Comparison of ENCODE assay signal across 13 cellular contexts in the genomic region with DNA sequence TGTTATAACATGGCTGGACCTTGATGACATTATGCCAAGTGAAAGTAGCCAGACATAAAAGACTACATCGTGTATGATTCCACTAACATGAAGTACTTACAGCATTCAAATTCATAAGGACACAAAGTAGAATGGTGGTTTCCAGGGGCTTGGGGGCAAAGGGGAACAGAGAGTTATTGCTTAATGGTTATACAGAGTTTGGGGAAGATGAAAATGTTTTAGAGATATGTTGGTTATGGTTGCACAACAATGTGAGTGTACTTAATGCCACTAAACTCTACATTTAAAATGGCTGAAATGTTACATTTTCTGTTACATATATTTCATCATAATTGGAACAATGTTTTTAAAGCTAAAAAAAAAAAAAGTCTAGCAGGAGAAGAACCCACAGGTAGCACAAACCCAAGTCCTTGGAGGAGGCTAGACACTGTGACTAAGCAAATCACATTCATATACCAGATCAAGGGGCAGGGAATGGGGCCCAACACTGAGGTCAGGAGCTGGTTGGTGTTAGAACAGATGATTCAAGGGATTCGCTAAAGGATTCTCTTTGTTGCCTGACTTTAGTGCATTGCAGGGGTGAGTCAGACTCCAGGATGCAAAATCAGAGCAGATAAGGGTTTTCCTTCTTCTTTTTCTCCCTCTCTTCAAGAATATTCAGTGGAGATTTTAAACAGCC. TPM values are rescaled to one million over a fixed set of nuclear protein-coding genes. Genes with fewer than 3 reads are reported as not detected.
A peak's percentile ranks its signal among the peaks of the same experiment; 100 is the strongest.
DNase-seq lines count a peak whose midpoint lies in the region; ATAC-seq and TF ChIP-seq lines count a peak whose summit lies in the region.
"Had no signal": no experiment of that assay in that cellular context is flagged by ENCODE, and none has a peak within 500 bp of the region (broad histone marks: within the 10 kb centered on the region; RNA-seq: fewer than 3 reads in every experiment).

No MANE protein-coding gene starts in this region.

- no peak for DNase-seq in CD8-positive, alpha-beta T cell
- DNase-seq in NB4 (ENCODE audit: low read depth) (peak; percentile 94), body of pancreas (peak in 1 of 4 donors; percentile 17), lower lobe of right lung (no peak), SK-N-SH (no peak)
- DNase-seq in activated effector memory CD4-positive, alpha-beta T cell treated with Interleukin-2 at 50 U/mL for 16 hours, result no peak
- DNase-seq in activated CD8-positive, alpha-beta memory T cell treated with anti-CD3 and anti-CD28 coated beads, Interleukin-2, amount 10 ng/mL, durations not matched to agents 7 days and 5 days, result no peak
- no peak for DNase-seq in central memory CD4-positive, alpha-beta T cell
- DNase-seq: BE2C, hippocampal formation, substantia nigra had no signal

- H3K4me3 ChIP-seq in CD8-positive, alpha-beta T cell (ENCODE audit: low read depth, low read length), result no peak overlapping the region
- H3K4me3 ChIP-seq in NB4 (ENCODE audit: low read depth, low read length) (no peak overlapping the region), body of pancreas (no peak overlapping the region), lower lobe of right lung (no peak overlapping the region), SK-N-SH (ENCODE audit: low read depth in 2 of 2, low read length in 1 of 2) (no peak overlapping the region)

- no peak for TF ChIP-seq EP300 in SK-N-SH (IDR thresholded peaks at IDR 0.05; ENCODE audit: borderline replicate concordance in 1 of 2, low read depth in 1 of 2, low read length in 1 of 2)

- ATAC-seq in CD8-positive, alpha-beta T cell, result no peak
- ATAC-seq in body of pancreas (no peak), lower lobe of right lung (peak; percentile 31 to 57)
- ATAC-seq in activated CD8-positive, alpha-beta memory T cell treated with anti-CD3 and anti-CD28 coated beads, Interleukin-2, amount 10 ng/mL, durations not matched to agents 7 days and 5 days, result no peak

- intact Hi-C loops in CD8-positive, alpha-beta T cell (cut with DNase I, micrococcal nuclease), result no loop called here
- intact Hi-C loops in body of pancreas (cut with DNase I), result no loop called here
- intact Hi-C loops in lower lobe of right lung (cut with DNase I), result no loop called here

- H3K27me3 Mint-ChIP-seq in CD8-positive, alpha-beta T cell (ENCODE audit: low read depth), result no peaks in the 10 kb centered on the region
- H3K27me3 Mint-ChIP-seq in activated CD8-positive, alpha-beta memory T cell treated with anti-CD3 and anti-CD28 coated beads, Interleukin-2, amount 10 ng/mL, durations not matched to agents 7 days and 5 days, result peaks cover 10% of the 10 kb centered on the region

- no peaks in the 10 kb centered on the region for H3K27me3 ChIP-seq in CD8-positive, alpha-beta T cell (ENCODE audit: insufficient read depth, low read length)
- H3K27me3 ChIP-seq in body of pancreas (no peaks in the 10 kb centered on the region), lower lobe of right lung (ENCODE audit: low read depth) (no peaks in the 10 kb centered on the region), SK-N-SH (ENCODE audit: insufficient read depth) (no peaks in the 10 kb centered on the region)
- H3K27me3 ChIP-seq: BE2C had no signal

- no peaks in the 10 kb centered on the region for H3K36me3 Mint-ChIP-seq in CD8-positive, alpha-beta T cell
- peaks cover 12% of the 10 kb centered on the region for H3K36me3 Mint-ChIP-seq in activated CD8-positive, alpha-beta memory T cell treated with anti-CD3 and anti-CD28 coated beads, Interleukin-2, amount 10 ng/mL, durations not matched to agents 7 days and 5 days

- H3K4me3 Mint-ChIP-seq in CD8-positive, alpha-beta T cell, result no peak overlapping the region
- H3K4me3 Mint-ChIP-seq in activated CD8-positive, alpha-beta memory T cell treated with anti-CD3 and anti-CD28 coated beads, Interleukin-2, amount 10 ng/mL, durations not matched to agents 7 days and 5 days, result no peak overlapping the region

- H4K20me1 ChIP-seq in SK-N-SH (ENCODE audit: insufficient read depth), result no peaks in the 10 kb centered on the region

- no peak overlapping the region for H3K27ac ChIP-seq in CD8-positive, alpha-beta T cell (ENCODE audit: low read depth, low read length)
- H3K27ac ChIP-seq in body of pancreas, result peak overlapping the region in 3 of 4 donors; percentile 77 to 86 (median 79)
- H3K27ac ChIP-seq in lower lobe of right lung, result no peak overlapping the region
- no peak overlapping the region for H3K27ac ChIP-seq in SK-N-SH (ENCODE audit: low read depth in 2 of 2, low read length in 1 of 2)

- POLR2A ChIA-PET in CD8-positive, alpha-beta T cell (lab: Charles Lee), result interaction anchor here (1.0 kb wide), 1 partner anchor 27 kb away, joined by 3 read pairs; no protein-coding TSS in a partner anchor
- POLR2A ChIA-PET in SK-N-SH (lab: Yijun Ruan, JAX), result no interaction called here

- H3K9me3 ChIP-seq in CD8-positive, alpha-beta T cell (ENCODE audit: low read length), result no peaks in the 10 kb centered on the region
- H3K9me3 ChIP-seq in body of pancreas (no peaks in the 10 kb centered on the region), lower lobe of right lung (no peaks in the 10 kb centered on the region), SK-N-SH (no peaks in the 10 kb centered on the region)
- H3K9me3 ChIP-seq: BE2C had no signal

- no peaks in the 10 kb centered on the region for H3K9me3 Mint-ChIP-seq in CD8-positive, alpha-beta T cell
- H3K9me3 Mint-ChIP-seq in activated CD8-positive, alpha-beta memory T cell treated with anti-CD3 and anti-CD28 coated beads, Interleukin-2, amount 10 ng/mL, durations not matched to agents 7 days and 5 days (ENCODE audit: low read depth), result no peaks in the 10 kb centered on the region

- H3K27ac Mint-ChIP-seq in CD8-positive, alpha-beta T cell, result peak overlapping the region; percentile 3
- no peak overlapping the region for H3K27ac Mint-ChIP-seq in activated CD8-positive, alpha-beta memory T cell treated with anti-CD3 and anti-CD28 coated beads, Interleukin-2, amount 10 ng/mL, durations not matched to agents 7 days and 5 days

- H3K36me3 ChIP-seq in CD8-positive, alpha-beta T cell (ENCODE audit: insufficient read depth, low read length), result no peaks in the 10 kb centered on the region
- H3K36me3 ChIP-seq in body of pancreas (replicated peaks in 1 of 2; ENCODE audit: insufficient read depth in 1 of 2, low read depth in 2 of 2), result no peaks in the 10 kb centered on the region
- H3K36me3 ChIP-seq in lower lobe of right lung, result no peaks in the 10 kb centered on the region
- H3K36me3 ChIP-seq in SK-N-SH (replicated peaks in 1 of 2; ENCODE audit: control insufficient read depth in 1 of 2, insufficient read depth in 2 of 2, low read length in 1 of 2), result no peaks in the 10 kb centered on the region
- H3K36me3 ChIP-seq: BE2C had no signal

- no peak overlapping the region for H2AFZ ChIP-seq in SK-N-SH (ENCODE audit: low read depth)

- peaks cover 33% of the 10 kb centered on the region for H3K4me1 Mint-ChIP-seq in CD8-positive, alpha-beta T cell (ENCODE audit: low read depth)
- H3K4me1 Mint-ChIP-seq in activated CD8-positive, alpha-beta memory T cell treated with anti-CD3 and anti-CD28 coated beads, Interleukin-2, amount 10 ng/mL, durations not matched to agents 7 days and 5 days, result peaks cover 20% of the 10 kb centered on the region

- no peaks in the 10 kb centered on the region for H3F3A ChIP-seq in SK-N-SH (replicated peaks; ENCODE audit: insufficient read depth)

- no peak for TF ChIP-seq CTCF in CD8-positive, alpha-beta T cell (IDR thresholded peaks at IDR 0.05)
- no peak for TF ChIP-seq CTCF in NB4 (IDR thresholded peaks at IDR 0.05; ENCODE audit: low read depth, low read length)
- TF ChIP-seq CTCF in body of pancreas (IDR thresholded peaks at IDR 0.05), result no peak
- no peak for TF ChIP-seq CTCF in lower lobe of right lung (IDR thresholded peaks at IDR 0.05)
- no peak for TF ChIP-seq CTCF in SK-N-SH (IDR thresholded peaks at IDR 0.05)

- no peaks in the 10 kb centered on the region for H3K9me2 ChIP-seq in SK-N-SH

- 61 to 66% methylated on average over 2 of the region's 2 CpGs for WGBS in body of pancreas, 2 donors
- 42% methylated on average over 2 of the region's 2 CpGs for WGBS in SK-N-SH (ENCODE audit: low lambda C conversion rate)

- no peaks in the 10 kb centered on the region for H3K79me2 ChIP-seq in SK-N-SH (ENCODE audit: insufficient read depth)

- no peak for TF ChIP-seq RAD21 in SK-N-SH (IDR thresholded peaks at IDR 0.05; ENCODE audit: low read length)

- no peak overlapping the region for H3K4me2 ChIP-seq in SK-N-SH

- no peak overlapping the region for H3K9ac ChIP-seq in SK-N-SH

- H3K4me1 ChIP-seq in CD8-positive, alpha-beta T cell (ENCODE audit: insufficient read depth, low read length), result peaks cover 8% of the 10 kb centered on the region
- peaks cover 17% of the 10 kb centered on the region for H3K4me1 ChIP-seq in body of pancreas
- H3K4me1 ChIP-seq in lower lobe of right lung, result peaks cover 9% of the 10 kb centered on the region
- H3K4me1 ChIP-seq in SK-N-SH (ENCODE audit: control insufficient read depth in 1 of 2, insufficient read depth in 2 of 2, low read depth in 1 of 2, low read length in 1 of 2), result no peaks in the 10 kb centered on the region
- H3K4me1 ChIP-seq: BE2C had no signal

- no peak for TF ChIP-seq POLR2A in NB4 (IDR thresholded peaks at IDR 0.05; ENCODE audit: extremely low read depth, insufficient read length)
- TF ChIP-seq POLR2A in body of pancreas (IDR thresholded peaks at IDR 0.05), result no peak

- CTCF ChIA-PET in CD8-positive, alpha-beta T cell (lab: Charles Lee), result interaction anchor here (1.1 to 1.2 kb wide), 2 partner anchors 18 to 27 kb away, joined by 3 read pairs; no protein-coding TSS in a partner anchor
- CTCF ChIA-PET in activated CD8-positive, alpha-beta memory T cell treated with anti-CD3 and anti-CD28 coated beads, Interleukin-2, amount 10 ng/mL, durations not matched to agents 7 days and 5 days (lab: Charles Lee), result interaction anchor here (2.3 kb wide), 1 partner anchor 29 kb away, joined by 7 read pairs; no protein-coding TSS in a partner anchor
- CTCF ChIA-PET in SK-N-SH (lab: Yijun Ruan, JAX), result interaction anchor here (0.7 kb wide), 1 partner anchor 20 kb away, joined by 3 read pairs; no protein-coding TSS in a partner anchor

TF ChIP-seq in SK-N-SH, 30 proteins besides CTCF, POLR2A, EP300 and RAD21 (continues in another document):
- TF ChIP-seq, protein P1, sequence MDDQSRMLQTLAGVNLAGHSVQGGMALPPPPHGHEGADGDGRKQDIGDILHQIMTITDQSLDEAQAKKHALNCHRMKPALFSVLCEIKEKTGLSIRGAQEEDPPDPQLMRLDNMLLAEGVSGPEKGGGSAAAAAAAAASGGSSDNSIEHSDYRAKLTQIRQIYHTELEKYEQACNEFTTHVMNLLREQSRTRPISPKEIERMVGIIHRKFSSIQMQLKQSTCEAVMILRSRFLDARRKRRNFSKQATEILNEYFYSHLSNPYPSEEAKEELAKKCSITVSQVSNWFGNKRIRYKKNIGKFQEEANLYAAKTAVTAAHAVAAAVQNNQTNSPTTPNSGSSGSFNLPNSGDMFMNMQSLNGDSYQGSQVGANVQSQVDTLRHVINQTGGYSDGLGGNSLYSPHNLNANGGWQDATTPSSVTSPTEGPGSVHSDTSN (IDR thresholded peaks at IDR 0.05), result no peak

RNA-seq across cellular contexts. Expression of a gene that starts 25.1 kb away (rescaled TPM):
- total RNA-seq in CD8-positive, alpha-beta T cell, result 10 to 100 TPM; 30.8 to 35.2 TPM
- 1 to 10 TPM; 4.9 to 6.2 TPM for total RNA-seq in body of pancreas
- total RNA-seq in lower lobe of right lung, result 29.2 TPM
- 10 to 100 TPM; 44.5 to 48.8 TPM for total RNA-seq in activated CD8-positive, alpha-beta memory T cell treated with anti-CD3 and anti-CD28 coated beads, Interleukin-2, amount 10 ng/mL, durations not matched to agents 7 days and 5 days
- polyA plus RNA-seq in SK-N-SH (2012; rRNA removed), result not detected in 2 replicates
- 0.01 and 0.03 TPM in 2 replicates for polyA plus RNA-seq in SK-N-SH (2012; cell fraction: cytosol; rRNA removed)
- polyA plus RNA-seq in SK-N-SH (2012; cell fraction: nucleus; rRNA removed), result not detected in 2 replicates
- total RNA-seq: LHCN-M2, RPMI7951 had no signal

Comparison
In these comparisons a context has a peak if more than half of its experiments do, and no peak if none do; other contexts are left out.
1. ATAC-seq: peak in lower lobe of right lung (2 of 2); none in CD8-positive, alpha-beta T cell (single experiment), body of pancreas (single experiment) and activated CD8-positive, alpha-beta memory T cell treated with anti-CD3 and anti-CD28 coated beads, Interleukin-2, amount 10 ng/mL, durations not matched to agents 7 days and 5 days (single experiment).
2. H3K27ac ChIP-seq: peak in body of pancreas (3 of 4); none in CD8-positive, alpha-beta T cell (single experiment), lower lobe of right lung (single experiment) and SK-N-SH (0 of 2).